16 cellular contexts compared by ENCODE assay signal in the genomic region with DNA sequence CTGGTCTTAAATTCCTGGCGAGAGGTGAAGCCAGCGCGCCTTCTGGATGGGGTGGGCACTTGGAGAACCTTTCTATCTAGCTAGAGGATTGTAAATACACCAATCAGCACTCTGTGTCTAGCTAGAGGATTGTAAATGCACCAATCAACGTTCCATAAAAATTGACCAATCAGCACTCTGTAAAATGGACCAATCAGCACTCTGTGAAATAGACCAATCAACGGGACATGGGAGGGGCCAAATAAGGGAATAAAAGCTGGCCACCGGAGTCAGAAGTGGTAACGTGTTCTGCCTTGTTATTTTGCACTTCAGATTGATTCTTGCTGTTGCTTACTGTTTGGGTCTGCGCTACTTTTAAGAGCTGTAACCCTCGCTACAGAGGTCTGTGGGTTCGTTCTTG. TPM values are rescaled to one million over a fixed set of nuclear protein-coding genes. Genes with fewer than 3 reads are reported as not detected.
DNase-seq lines count a peak whose midpoint lies in the region; ATAC-seq and TF ChIP-seq lines count a peak whose summit lies in the region.
"Had no signal": no experiment of that assay in that cellular context is flagged by ENCODE, and none has a peak within 500 bp of the region (broad histone marks: within the 10 kb centered on the region; RNA-seq: fewer than 3 reads in every experiment).

No MANE protein-coding gene starts in this region.

- H3K4me3 ChIP-seq in Karpas-422 (ENCODE audit: low read length) = no peak overlapping the region
- H3K4me3 ChIP-seq: BLaER1, HAP-1 had no signal

- no peak overlapping the region for H3K27ac ChIP-seq in Karpas-422 (ENCODE audit: low read length)
- H3K27ac ChIP-seq: BLaER1, C4-2B had no signal

- DNase-seq in Karpas-422 (peak; percentile 50), OCI-M1 (lab: John Stamatoyannopoulos, UW) (peak; percentile 25), erythroblast (lab: John Stamatoyannopoulos, UW) (peak; percentile 17 to 20), DMS 273 treated with DMSO at 0.1 percent for 48 hours (lab: John Stamatoyannopoulos, UW) (no peak), islet precursor cell (no peak)
- DNase-seq: CD4-positive, CD25-positive, alpha-beta regulatory T cell; DMS53; DMS79 treated with DMSO at 0.1 percent for 48 hours; GF-D8; GOT3; HFFc6 had no signal

- no peaks in the 10 kb centered on the region for H3K4me1 ChIP-seq in Karpas-422 (ENCODE audit: low read length)
- H3K4me1 ChIP-seq: BLaER1, HAP-1 had no signal

- H3K36me3 ChIP-seq in Karpas-422 (ENCODE audit: insufficient read depth, low read length) = no peaks in the 10 kb centered on the region
- H3K36me3 ChIP-seq: BLaER1, HAP-1 had no signal

- no peaks in the 10 kb centered on the region; the same call in 1 of the 2 replicates for H3K9me3 ChIP-seq in Karpas-422 (ENCODE audit: low read length)

- H3K79me2 ChIP-seq in Karpas-422 (ENCODE audit: low read length) = no peaks in the 10 kb centered on the region

- no peak for ATAC-seq in HG03521 (IDR thresholded peaks at IDR 0.05; ENCODE audit: unreplicated experiment)
- ATAC-seq: CD8-positive, alpha-beta T cell had no signal

- H3K9ac ChIP-seq in Karpas-422 (ENCODE audit: low read length) = no peak overlapping the region
- H3K9ac ChIP-seq: BLaER1 had no signal

- no peaks in the 10 kb centered on the region for H4K20me1 ChIP-seq in Karpas-422 (ENCODE audit: insufficient read depth, low read depth, low read length)
- H4K20me1 ChIP-seq: BLaER1 had no signal

- no peak overlapping the region for H2AFZ ChIP-seq in Karpas-422 (ENCODE audit: low read length)

- H3K27me3 ChIP-seq in Karpas-422 (ENCODE audit: low read length) = no peaks in the 10 kb centered on the region
- H3K27me3 ChIP-seq: BLaER1 had no signal

- TF ChIP-seq POLR2A in erythroblast (IDR thresholded peaks at IDR 0.05; ENCODE audit: low read length) = no peak

- H3K9me2 ChIP-seq in Karpas-422 (replicated peaks; ENCODE audit: insufficient read depth, low read length) = no peaks in the 10 kb centered on the region

- no peak overlapping the region for H3K4me2 ChIP-seq in Karpas-422 (ENCODE audit: low read depth, low read length, poor library complexity, severe bottlenecking)
- H3K4me2 ChIP-seq: BLaER1 had no signal

RNA-seq across cellular contexts. Expression of gene LIN9, which starts 12.0 kb away (rescaled TPM):
- total RNA-seq in Karpas-422 (2014; rRNA removed; shearing (Covaris generic); ENCODE audit: low replicate concordance) = 7.8 and 22.0 TPM in 2 replicates

Comparison
In these comparisons a context has a peak if more than half of its experiments do, and no peak if none do; other contexts are left out.
1. DNase-seq: peak in Karpas-422 (single experiment), OCI-M1 (single experiment) and erythroblast (2 of 2); none in DMS 273 treated with DMSO at 0.1 percent for 48 hours (single experiment) and islet precursor cell (single experiment).